In the genomic region with DNA sequence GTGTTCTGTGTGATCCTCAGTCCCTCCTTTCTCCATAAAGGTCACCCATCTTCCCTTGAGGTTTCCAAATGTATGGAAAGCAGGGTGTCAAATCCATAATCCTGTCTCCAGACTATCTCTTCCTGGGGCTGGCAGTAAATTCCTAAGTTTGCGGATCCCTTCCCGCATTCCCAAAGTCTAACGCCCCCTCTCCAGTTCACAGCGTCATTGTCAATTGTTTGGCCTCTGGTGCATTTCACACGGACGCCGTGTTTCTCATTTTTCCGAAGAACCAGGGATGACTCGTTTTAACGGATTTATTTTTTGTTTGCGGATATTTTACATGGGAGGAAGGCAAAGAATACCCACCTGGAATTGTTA, we compare ENCODE assay signal across 2 cellular contexts.
TF ChIP-seq lines count a peak whose summit lies in the region.

No MANE protein-coding gene starts in this region.

TF ChIP-seq in liver, 16 proteins besides CTCF, POLR2A, EP300 and RAD21:
- TF ChIP-seq FOXA1 (IDR thresholded peaks at IDR 0.05) (no peak), FOXA2 (IDR thresholded peaks at IDR 0.05) (no peak), GABPA (IDR thresholded peaks at IDR 0.05 in 1 of 2, conservative IDR thresholded peaks at IDR 0.05 in 1 of 2) (no peak), JUND (IDR thresholded peaks at IDR 0.05) (no peak), EGR1 (IDR thresholded peaks at IDR 0.05; ENCODE audit: low read depth in 2 of 2) (no peak), RXRA (IDR thresholded peaks at IDR 0.05) (no peak)
- TF ChIP-seq, protein P1, sequence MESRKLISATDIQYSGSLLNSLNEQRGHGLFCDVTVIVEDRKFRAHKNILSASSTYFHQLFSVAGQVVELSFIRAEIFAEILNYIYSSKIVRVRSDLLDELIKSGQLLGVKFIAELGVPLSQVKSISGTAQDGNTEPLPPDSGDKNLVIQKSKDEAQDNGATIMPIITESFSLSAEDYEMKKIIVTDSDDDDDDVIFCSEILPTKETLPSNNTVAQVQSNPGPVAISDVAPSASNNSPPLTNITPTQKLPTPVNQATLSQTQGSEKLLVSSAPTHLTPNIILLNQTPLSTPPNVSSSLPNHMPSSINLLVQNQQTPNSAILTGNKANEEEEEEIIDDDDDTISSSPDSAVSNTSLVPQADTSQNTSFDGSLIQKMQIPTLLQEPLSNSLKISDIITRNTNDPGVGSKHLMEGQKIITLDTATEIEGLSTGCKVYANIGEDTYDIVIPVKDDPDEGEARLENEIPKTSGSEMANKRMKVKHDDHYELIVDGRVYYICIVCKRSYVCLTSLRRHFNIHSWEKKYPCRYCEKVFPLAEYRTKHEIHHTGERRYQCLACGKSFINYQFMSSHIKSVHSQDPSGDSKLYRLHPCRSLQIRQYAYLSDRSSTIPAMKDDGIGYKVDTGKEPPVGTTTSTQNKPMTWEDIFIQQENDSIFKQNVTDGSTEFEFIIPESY (IDR thresholded peaks at IDR 0.05), result no peak

TF ChIP-seq in HepG2, 621 proteins besides CTCF, POLR2A, EP300 and RAD21:
- TF ChIP-seq ZNF136 (CRISPR knock-in tag; IDR thresholded peaks at IDR 0.05; ENCODE audit: low read depth) (no peak), ZNF589 (CRISPR knock-in tag; conservative IDR thresholded peaks at IDR 0.05) (no peak), PLRG1 (conservative IDR thresholded peaks at IDR 0.05) (no peak), ZNF326 (CRISPR knock-in tag; IDR thresholded peaks at IDR 0.05; ENCODE audit: borderline replicate concordance) (no peak), ZNF3 (CRISPR knock-in tag; IDR thresholded peaks at IDR 0.05) (no peak), ZNF562 (CRISPR knock-in tag; IDR thresholded peaks at IDR 0.05; ENCODE audit: borderline replicate concordance) (no peak), BRCA1 (CRISPR knock-in tag; IDR thresholded peaks at IDR 0.05) (no peak), ZMAT3 (CRISPR knock-in tag; conservative IDR thresholded peaks at IDR 0.05) (no peak), RARA (CRISPR knock-in tag; IDR thresholded peaks at IDR 0.05) (no peak)
